9 cellular contexts compared by ENCODE assay signal in genomic region chr11:103202048-103202651, GRCh38.
DNase-seq lines count a peak whose midpoint lies in the region; ATAC-seq and TF ChIP-seq lines count a peak whose summit lies in the region.
"Had no signal": no experiment of that assay in that cellular context is flagged by ENCODE, and none has a peak within 500 bp of the region (broad histone marks: within the 10 kb centered on the region; RNA-seq: fewer than 3 reads in every experiment).

No MANE protein-coding gene starts in this region.

- no peaks in the 10 kb centered on the region for H3K4me1 Mint-ChIP-seq in natural killer cell

- no peaks in the 10 kb centered on the region for H3K36me3 Mint-ChIP-seq in natural killer cell

- no peak overlapping the region for H3K4me3 Mint-ChIP-seq in natural killer cell
- H3K4me3 Mint-ChIP-seq: T-helper 1 cell treated with Interleukin-12 subunit alpha and Interleukin-12 subunit beta and Interleukin-4 antibody, amounts not matched to agents 30 μg/mL and 1 μg/mL, for 36 hours had no signal

- H3K27ac ChIP-seq in body of pancreas = no peak overlapping the region

- H3K4me3 ChIP-seq in GM12865 (ENCODE audit: low read depth, low read length) = no peak overlapping the region
- no peak overlapping the region for H3K4me3 ChIP-seq in body of pancreas

- TF ChIP-seq CTCF in GM12865 (IDR thresholded peaks at IDR 0.05; ENCODE audit: insufficient read depth, low read depth, low read length, missing control alignments) (peak; percentile 33), body of pancreas (IDR thresholded peaks at IDR 0.05) (peak; percentile 19 to 69 (median 54)), natural killer cell (IDR thresholded peaks at IDR 0.05) (no peak)

- TF ChIP-seq POLR2A in body of pancreas (IDR thresholded peaks at IDR 0.05) = no peak

- H3K27me3 ChIP-seq in body of pancreas = no peaks in the 10 kb centered on the region

- H3K27ac Mint-ChIP-seq in natural killer cell = no peak overlapping the region
- H3K27ac Mint-ChIP-seq: T-helper 1 cell treated with Interleukin-12 subunit alpha and Interleukin-12 subunit beta and Interleukin-4 antibody, amounts not matched to agents 30 μg/mL and 1 μg/mL, for 36 hours had no signal

- peak; percentile 63 for ATAC-seq in body of pancreas
- no peak for ATAC-seq in GM21528 (IDR thresholded peaks at IDR 0.05; ENCODE audit: low FRiP score, unreplicated experiment)
- ATAC-seq in natural killer cell = no peak
- no peak for ATAC-seq in GM21390 (IDR thresholded peaks at IDR 0.05; ENCODE audit: unreplicated experiment)
- ATAC-seq in GM21367 (IDR thresholded peaks at IDR 0.05; ENCODE audit: unreplicated experiment) = no peak

- no peaks in the 10 kb centered on the region for H3K4me1 ChIP-seq in body of pancreas

- intact Hi-C loops in body of pancreas (cut with DNase I) = no loop called here
- intact Hi-C loops in natural killer cell (cut with micrococcal nuclease) = no loop called here

- no peaks in the 10 kb centered on the region for H3K9me3 Mint-ChIP-seq in natural killer cell
- H3K9me3 Mint-ChIP-seq: T-helper 1 cell treated with Interleukin-12 subunit alpha and Interleukin-12 subunit beta and Interleukin-4 antibody, amounts not matched to agents 30 μg/mL and 1 μg/mL, for 36 hours had no signal

- 26 to 31% methylated on average over 3 of the region's 3 CpGs for WGBS in body of pancreas, 2 donors

- H3K36me3 ChIP-seq in body of pancreas (replicated peaks in 1 of 2; ENCODE audit: insufficient read depth in 1 of 2, low read depth in 2 of 2) = peaks cover 0 to 6% of the 10 kb centered on the region in 2 donors

- H3K9me3 ChIP-seq in body of pancreas = no peaks in the 10 kb centered on the region

- DNase-seq in GM12865 (ENCODE audit: low read depth) = peak; percentile 14
- peak; percentile 27 for DNase-seq in NCI-H146 (lab: John Stamatoyannopoulos, UW)
- DNase-seq in body of pancreas = no peak
- peak; percentile 45 for DNase-seq in myocyte (ENCODE audit: low read depth)
- DNase-seq in natural killer cell = no peak

- H3K27me3 Mint-ChIP-seq in natural killer cell (ENCODE audit: low read depth in 2 of 2) = no peaks in the 10 kb centered on the region

Comparison
In these comparisons a context has a peak if more than half of its experiments do, and no peak if none do; other contexts are left out.
1. DNase-seq: peak in GM12865 (single experiment), NCI-H146 (single experiment) and myocyte (single experiment); none in body of pancreas (0 of 4) and natural killer cell (single experiment).